ENCODE assay signal across 22 cellular contexts in genomic region chr3:120622457-120622856, GRCh38. TPM values are rescaled to one million over a fixed set of nuclear protein-coding genes. Genes with fewer than 3 reads are reported as not detected.
DNase-seq lines count a peak whose midpoint lies in the region; ATAC-seq, FAIRE-seq and TF ChIP-seq lines count a peak whose summit lies in the region.
"Had no signal": no experiment of that assay in that cellular context is flagged by ENCODE, and none has a peak within 500 bp of the region (broad histone marks: within the 10 kb centered on the region; RNA-seq: fewer than 3 reads in every experiment).

No MANE protein-coding gene starts in this region.

- H3K4ac ChIP-seq in IMR-90 (ENCODE audit: low read depth, low read length), result no peak overlapping the region

- no peak overlapping the region for H3K27ac ChIP-seq in IMR-90 (ENCODE audit: insufficient read depth, low read length)
- H3K27ac ChIP-seq in K562 (ENCODE audit: extremely low read depth, low read depth, low read length), result peak overlapping the region; percentile 70; the same call in 2 of the 3 replicates
- H3K27ac ChIP-seq: BLaER1 treated with 17β-estradiol and CSF1 and Interleukin-3, amounts not matched to agents 10 nM and 100 nM had no signal

- H4K8ac ChIP-seq in IMR-90 (ENCODE audit: low read depth in 2 of 2, low read length in 2 of 2), result no peak overlapping the region

- H3K56ac ChIP-seq in IMR-90 (ENCODE audit: extremely low read depth, insufficient read depth, low read length), result no peak overlapping the region

- no peak overlapping the region for H2BK20ac ChIP-seq in IMR-90 (ENCODE audit: low read depth, low read length)

- no peak overlapping the region for H3K4me3 ChIP-seq in GM06990 (replicated peaks; ENCODE audit: low read depth, low read length)
- H3K4me3 ChIP-seq in IMR-90 (ENCODE audit: insufficient read depth, low read depth, low read length), result no peak overlapping the region
- no peak overlapping the region for H3K4me3 ChIP-seq in K562
- H3K4me3 ChIP-seq: BLaER1 treated with 17β-estradiol and CSF1 and Interleukin-3, amounts not matched to agents 10 nM and 100 nM had no signal

- H4K20me1 ChIP-seq in IMR-90 (ENCODE audit: insufficient read depth, low read length) (no peaks in the 10 kb centered on the region), K562 (replicated peaks; ENCODE audit: control insufficient read depth, insufficient read depth, low read length) (no peaks in the 10 kb centered on the region)
- H4K20me1 ChIP-seq: BLaER1 treated with 17β-estradiol and CSF1 and Interleukin-3, amounts not matched to agents 10 nM and 100 nM had no signal

- H3K79me1 ChIP-seq in IMR-90 (ENCODE audit: low read depth in 1 of 2, low read length in 2 of 2), result no peaks in the 10 kb centered on the region

- CTCF ChIA-PET in IMR-90 (lab: Yijun Ruan, JAX) (no interaction called here), K562 (lab: Yijun Ruan, JAX; ENCODE audit: low intra/inter-chr PET ratio) (interaction anchor here (1.4 to 1.6 kb wide), 2 partner anchors 61 to 172 kb away, joined by 4 read pairs; no protein-coding TSS in a partner anchor)

- TF ChIP-seq CTCF in GM06990 (IDR thresholded peaks at IDR 0.05; ENCODE audit: insufficient read depth, low read length, poor library complexity, severe bottlenecking), result no peak
- no peak for TF ChIP-seq CTCF in IMR-90 (conservative IDR thresholded peaks at IDR 0.05; ENCODE audit: low read depth, low read length)
- TF ChIP-seq CTCF in K562 (IDR thresholded peaks at IDR 0.05 in 2 of 3, conservative IDR thresholded peaks at IDR 0.05 in 1 of 3; ENCODE audit: insufficient read depth in 2 of 3, low read depth in 1 of 3, low read length in 3 of 3), result no peak

- no peak for FAIRE-seq in K562 (lab: Jason Lieb, UNC)
- FAIRE-seq: A204.1, GM18507, RCC 7860 had no signal

- POLR2A ChIA-PET in IMR-90 (lab: Charles Lee; ENCODE audit: unreplicated experiment) (no interaction called here), K562 (lab: Yijun Ruan, JAX) (interaction anchor here (0.6 to 1.0 kb wide), 2 partner anchors 19 to 22 kb away, joined by 3 to 7 read pairs; no protein-coding TSS in a partner anchor)

- no peak overlapping the region for H3K23ac ChIP-seq in IMR-90 (ENCODE audit: low read depth, low read length)

- DNase-seq in GM06990 (ENCODE audit: extremely low read depth, insufficient read length) (peak; percentile 1), IMR-90 (no peak), K562 (ENCODE audit: extremely low read depth in 1 of 4, low spot score in 3 of 4) (no peak), SKM-1 (lab: John Stamatoyannopoulos, UW; ENCODE audit: unreplicated experiment) (no peak), NCI-H1694 (lab: John Stamatoyannopoulos, UW) (no peak), NCI-H510A (lab: John Stamatoyannopoulos, UW) (no peak)
- DNase-seq: AML-193, GDM1, NCI-H1092 treated with DMSO at 0.1 percent for 48 hours, NCI-H1436 treated with DMSO at 0.1 percent for 48 hours, NCI-H1930, NCI-H446, SIG-M5, SK-N-SH, T-helper 17 cell had no signal

- H3K4me1 ChIP-seq in IMR-90 (ENCODE audit: control insufficient read depth, insufficient read depth, low read length), result no peaks in the 10 kb centered on the region
- H3K4me1 ChIP-seq in K562 (replicated peaks in 1 of 2; ENCODE audit: control insufficient read depth in 2 of 2, insufficient read depth in 2 of 2, low read length in 2 of 2), result peaks cover 0 to 9% of the 10 kb centered on the region in 2 experiments; a peak in 3 of 5 replicates

- BruUV-seq in IMR-90 (replicated peaks; lab: Mats Ljungman, UMichigan) (no TSS peak), K562 (replicated peaks; lab: Mats Ljungman, UMichigan) (no TSS peak)

- H3K9me1 ChIP-seq in IMR-90 (ENCODE audit: insufficient read depth, low read length) (no peaks in the 10 kb centered on the region), K562 (ENCODE audit: control insufficient read depth, insufficient read depth, low read length) (no peaks in the 10 kb centered on the region)

- no peak overlapping the region for H3K4me2 ChIP-seq in IMR-90 (ENCODE audit: low read depth, low read length)
- 0 out of 2 replicates have a peak overlapping the region, but pooled peaks have one; percentile 12 for H3K4me2 ChIP-seq in K562 (ENCODE audit: insufficient read depth, low read length)
- H3K4me2 ChIP-seq: BLaER1 treated with 17β-estradiol and CSF1 and Interleukin-3, amounts not matched to agents 10 nM and 100 nM; SK-N-SH had no signal

- H2AFZ ChIP-seq in IMR-90 (replicated peaks; ENCODE audit: low read length, poor library complexity) (no peak overlapping the region), K562 (ENCODE audit: low read depth, low read length) (peak overlapping the region; percentile 67; the same call in 1 of the 2 replicates)

- no peak overlapping the region for H3K18ac ChIP-seq in IMR-90 (ENCODE audit: low read depth, low read length)

- H3K9ac ChIP-seq in IMR-90 (ENCODE audit: low read depth, low read length) (no peak overlapping the region), K562 (ENCODE audit: insufficient read depth in 1 of 2, low read depth in 2 of 2, low read length in 2 of 2) (peak overlapping the region in 1 of 2 experiments; percentile 34; a peak in 1 of 4 replicates)
- H3K9ac ChIP-seq: BLaER1 treated with 17β-estradiol and CSF1 and Interleukin-3, amounts not matched to agents 10 nM and 100 nM; SK-N-SH had no signal

- no peak for TF ChIP-seq RAD21 in IMR-90 (IDR thresholded peaks at IDR 0.05; ENCODE audit: low read length)
- no peak for TF ChIP-seq RAD21 in K562 (CRISPR knock-in tag; conservative IDR thresholded peaks at IDR 0.05 in 1 of 2, IDR thresholded peaks at IDR 0.05 in 1 of 2)

- no peak for TF ChIP-seq POLR2A in IMR-90 (IDR thresholded peaks at IDR 0.05; ENCODE audit: low read depth, low read length)
- TF ChIP-seq POLR2A in K562 (conservative IDR thresholded peaks at IDR 0.05), result no peak

- dilution Hi-C loops in IMR-90 (cut with HindIII; ENCODE audit: low sequenced_read_pairs, unreplicated experiment), result no loop called here

- in situ Hi-C loops in IMR-90 (cut with MboI; ENCODE audit: low sequenced_read_pairs) (no loop called here), K562 (cut with MboI) (loop anchor here (10.0 kb wide), 1 partner anchor 172 kb away; no protein-coding TSS in a partner anchor)

- no peak for TF ChIP-seq EP300 in K562 (IDR thresholded peaks at IDR 0.05; ENCODE audit: low read length)

- ATAC-seq in IMR-90 (ENCODE audit: low read depth), result no peak
- ATAC-seq in K562, result no peak
- no peak for ATAC-seq in HG02938 (IDR thresholded peaks at IDR 0.05; ENCODE audit: unreplicated experiment)
- ATAC-seq: T-helper 17 cell had no signal

- no peak overlapping the region for H4K91ac ChIP-seq in IMR-90 (ENCODE audit: insufficient read depth, low read depth, low read length)

- peak overlapping the region; percentile 27; the same call in 1 of the 2 replicates for H2BK120ac ChIP-seq in IMR-90 (ENCODE audit: low read depth, low read length)

- intact Hi-C loops in IMR-90 (cut with micrococcal nuclease), result no loop called here
- intact Hi-C loops in K562 (cut with micrococcal nuclease), result loop anchor here (2.0 kb wide), 1 partner anchor 120 kb away; the partner anchor contains the start of genes GTF2E1 and RABL3

- no CpG with 5 or more reads among the region's 3 CpGs for WGBS in IMR-90 (ENCODE audit: extremely low coverage in 2 of 2, insufficient read length in 1 of 2), 2 experiments
- 13% methylated on average over 1 of the region's 3 CpGs for WGBS in K562 (ENCODE audit: insufficient coverage, low coverage, missing lambda C conversion rate)

- H4K5ac ChIP-seq in IMR-90 (ENCODE audit: low read depth, low read length), result no peak overlapping the region

- H3K14ac ChIP-seq in IMR-90 (replicated peaks; ENCODE audit: low read depth, low read length), result no peak overlapping the region

- H2AK9ac ChIP-seq in IMR-90 (replicated peaks; ENCODE audit: low read depth, low read length, poor library complexity), result no peak overlapping the region

- H3K27me3 ChIP-seq in GM06990 (replicated peaks; ENCODE audit: control insufficient read depth, insufficient read depth, low read length) (no peaks in the 10 kb centered on the region), IMR-90 (ENCODE audit: control insufficient read depth, insufficient read depth, low read length) (no peaks in the 10 kb centered on the region), K562 (ENCODE audit: control insufficient read depth in 2 of 2, insufficient read depth in 2 of 2, low read length in 2 of 2) (no peaks in the 10 kb centered on the region)
- H3K27me3 ChIP-seq: BLaER1 treated with 17β-estradiol and CSF1 and Interleukin-3, amounts not matched to agents 10 nM and 100 nM had no signal

- H2BK15ac ChIP-seq in IMR-90 (ENCODE audit: low read depth, low read length), result no peak overlapping the region

- H3K9me3 ChIP-seq in IMR-90 (ENCODE audit: control insufficient read depth, insufficient read depth, low read length), result 0 out of 2 replicates have a peak, but pooled peaks cover 6% of the 10 kb centered on the region
- no peaks in the 10 kb centered on the region for H3K9me3 ChIP-seq in K562 (replicated peaks; ENCODE audit: control insufficient read depth, insufficient read depth, low read depth, low read length)
- H3K9me3 ChIP-seq: SK-N-SH had no signal

- H2AK5ac ChIP-seq in IMR-90 (ENCODE audit: low read depth, low read length), result 0 out of 2 replicates have a peak overlapping the region, but pooled peaks have one; percentile 47

- H3K79me2 ChIP-seq in K562 (ENCODE audit: control insufficient read depth, insufficient read depth, low read length), result no peaks in the 10 kb centered on the region

- peak overlapping the region; percentile 69 for H2BK5ac ChIP-seq in IMR-90 (ENCODE audit: low read depth, low read length, poor library complexity, severe bottlenecking)

- H3K36me3 ChIP-seq in GM06990 (ENCODE audit: control insufficient read depth, insufficient read depth, low read length), result no peaks in the 10 kb centered on the region
- H3K36me3 ChIP-seq in IMR-90 (ENCODE audit: control insufficient read depth, insufficient read depth, low read length), result no peaks in the 10 kb centered on the region
- H3K36me3 ChIP-seq in K562 (ENCODE audit: control insufficient read depth, insufficient read depth, low read length), result no peaks in the 10 kb centered on the region
- H3K36me3 ChIP-seq: BLaER1 treated with 17β-estradiol and CSF1 and Interleukin-3, amounts not matched to agents 10 nM and 100 nM had no signal

RNA-seq across cellular contexts. Expression of gene NDUFB4, which starts 26.3 kb away (rescaled TPM):
- total RNA-seq in IMR-90 (2012; rRNA removed) (53.9 and 62.8 TPM in 2 replicates), K562 (2014; rRNA removed) (140 and 146 TPM in 2 replicates), K562 (2014; rRNA removed; fragmentation: Illumina TruSeq; extraction: Trizol) (132 and 195 TPM in 2 replicates), K562 (2015; rRNA removed; fragmentation: Illumina TruSeq; extraction: Trizol) (312 and 351 TPM in 2 replicates), K562 (2021) (125 and 129 TPM in 2 replicates)
- polyA plus RNA-seq in IMR-90 (2012; rRNA removed) (278 and 310 TPM in 2 replicates), K562 (2011; rRNA removed) (124 and 135 TPM in 2 replicates), K562 (2014; fragmentation: Illumina TruSeq; extraction: Trizol) (210 and 237 TPM in 2 replicates), K562 (2014; fragmentation: Nextera tagmentation; extraction: Ambion mirVana) (100 to 1,000 TPM; 560 to 670 TPM), K562 (2014; rRNA removed) (227 and 285 TPM in 2 replicates)
- polyA plus RNA-seq in IMR-90 (2012; cell fraction: cytosol; rRNA removed), result 48.8 and 115 TPM in 2 replicates
- 31.2 and 86.3 TPM in 2 replicates for polyA plus RNA-seq in IMR-90 (2012; cell fraction: nucleus; rRNA removed; ENCODE audit: low replicate concordance)
- 19.3 and 23.3 TPM in 2 replicates for total RNA-seq in K562 (2011; cell fraction: chromatin; rRNA removed; ENCODE audit: low replicate concordance)
- total RNA-seq in K562 (2011; cell fraction: nucleolus; rRNA removed), result 30.1 and 30.4 TPM in 2 replicates
- total RNA-seq in K562 (2011; cell fraction: nucleoplasm; rRNA removed), result 35.7 and 56.3 TPM in 2 replicates
- polyA plus RNA-seq in K562 (2011; cell fraction: cytosol; rRNA removed), result 263 and 300 TPM in 2 replicates
- 86.7 and 94.9 TPM in 2 replicates for polyA plus RNA-seq in K562 (2011; cell fraction: nucleus; rRNA removed)
- polyA plus RNA-seq in K562 (2012), result 185 and 189 TPM in 2 replicates
- polyA minus RNA-seq in K562 (2011; rRNA and poly(A)+ RNA removed), result 69.5 and 81.5 TPM in 2 replicates
- polyA minus RNA-seq in K562 (2011; cell fraction: cytosol; rRNA and poly(A)+ RNA removed), result 78.5 and 124 TPM in 2 replicates
- 28.1 and 49.5 TPM in 2 replicates for polyA minus RNA-seq in K562 (2011; cell fraction: nucleus; rRNA and poly(A)+ RNA removed)

RNA-seq across cellular contexts. Expression of gene HGD, which starts 59.6 kb away (rescaled TPM):
- total RNA-seq in IMR-90 (2012; rRNA removed) (not detected in 2 replicates), K562 (2014; rRNA removed) (not detected in 2 replicates), K562 (2014; rRNA removed; fragmentation: Illumina TruSeq; extraction: Trizol) (0.25 TPM in 1 of 2 replicates, not detected in the other), K562 (2015; rRNA removed; fragmentation: Illumina TruSeq; extraction: Trizol) (not detected in 2 replicates), K562 (2021) (0.51 TPM in 1 of 2 replicates, not detected in the other)
- polyA plus RNA-seq in IMR-90 (2012; rRNA removed) (0.14 and 0.19 TPM in 2 replicates), K562 (2011; rRNA removed) (0.17 and 0.30 TPM in 2 replicates), K562 (2014; fragmentation: Illumina TruSeq; extraction: Trizol) (0.09 TPM in 1 of 2 replicates, not detected in the other), K562 (2014; fragmentation: Nextera tagmentation; extraction: Ambion mirVana) (under 1 TPM; 0.08 to 0.21 TPM), K562 (2014; rRNA removed) (0.09 TPM in 1 of 2 replicates, not detected in the other)
- not detected in 2 replicates for polyA plus RNA-seq in IMR-90 (2012; cell fraction: cytosol; rRNA removed)
- 0.30 and 1.4 TPM in 2 replicates for polyA plus RNA-seq in IMR-90 (2012; cell fraction: nucleus; rRNA removed; ENCODE audit: low replicate concordance)
- total RNA-seq in K562 (2011; cell fraction: chromatin; rRNA removed; ENCODE audit: low replicate concordance), result not detected in 2 replicates
- total RNA-seq in K562 (2011; cell fraction: nucleolus; rRNA removed), result not detected in 2 replicates
- not detected in 2 replicates for total RNA-seq in K562 (2011; cell fraction: nucleoplasm; rRNA removed)
- polyA plus RNA-seq in K562 (2011; cell fraction: cytosol; rRNA removed), result 0.09 and 0.87 TPM in 2 replicates
- 0.37 and 0.38 TPM in 2 replicates for polyA plus RNA-seq in K562 (2011; cell fraction: nucleus; rRNA removed)
- 0.22 and 0.42 TPM in 2 replicates for polyA plus RNA-seq in K562 (2012)
- 0.24 and 0.53 TPM in 2 replicates for polyA minus RNA-seq in K562 (2011; rRNA and poly(A)+ RNA removed)
- not detected in 2 replicates for polyA minus RNA-seq in K562 (2011; cell fraction: cytosol; rRNA and poly(A)+ RNA removed)
- 0.40 TPM in 1 of 2 replicates, not detected in the other for polyA minus RNA-seq in K562 (2011; cell fraction: nucleus; rRNA and poly(A)+ RNA removed)
- total RNA-seq: M059J had no signal
- polyA plus RNA-seq: CD4-positive, alpha-beta memory T cell; SK-N-SH had no signal
